ENCODE assay signal across 8 cellular contexts in the genomic region with DNA sequence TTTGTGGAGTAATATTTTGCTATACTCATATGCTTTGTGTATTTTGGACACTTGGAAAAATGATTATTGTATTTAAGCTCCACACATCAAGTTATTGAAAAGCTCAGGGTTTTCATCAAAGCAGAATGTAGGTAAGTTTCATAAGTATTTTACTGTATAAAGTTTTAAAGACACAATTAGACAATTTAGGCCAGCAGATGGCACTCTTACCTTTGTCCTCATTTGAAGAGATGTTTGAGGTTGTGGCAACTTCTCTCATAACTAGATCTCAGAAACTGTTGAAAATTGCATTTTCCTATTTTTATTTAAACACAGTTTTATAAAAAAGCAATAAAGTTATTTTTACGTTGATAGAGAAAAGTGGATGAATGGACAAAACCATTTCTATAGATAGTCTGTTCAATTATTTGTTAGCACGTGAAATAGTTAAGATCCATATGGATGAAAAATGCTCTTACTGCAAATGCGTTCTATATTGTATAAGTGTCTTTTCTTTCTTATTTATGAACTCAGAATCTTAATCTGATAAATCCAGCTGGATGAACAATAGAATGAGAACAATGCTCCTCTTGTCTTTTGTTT.
DNase-seq lines count a peak whose midpoint lies in the region; ATAC-seq and TF ChIP-seq lines count a peak whose summit lies in the region.

No MANE protein-coding gene starts in this region.

- H3K4me3 ChIP-seq in BE2C (ENCODE audit: low read depth, low read length), result no peak overlapping the region
- no peak overlapping the region for H3K4me3 ChIP-seq in GM12875 (ENCODE audit: low read depth, low read length)
- no peak overlapping the region for H3K4me3 ChIP-seq in sigmoid colon

- H3K9me3 Mint-ChIP-seq in activated CD8-positive, alpha-beta T cell treated with anti-CD3 and anti-CD28 coated beads for 36 hours, result peaks cover 5% of the 10 kb centered on the region

- H3K4me3 Mint-ChIP-seq in activated CD8-positive, alpha-beta T cell treated with anti-CD3 and anti-CD28 coated beads for 36 hours, result no peak overlapping the region

- H3K4me1 Mint-ChIP-seq in activated CD8-positive, alpha-beta T cell treated with anti-CD3 and anti-CD28 coated beads for 36 hours (ENCODE audit: low read depth), result no peaks in the 10 kb centered on the region

- WGBS in sigmoid colon, 2 donors, result 43 to 68% methylated on average over 3 of the region's 3 CpGs

- H3K36me3 Mint-ChIP-seq in activated CD8-positive, alpha-beta T cell treated with anti-CD3 and anti-CD28 coated beads for 36 hours (ENCODE audit: low read depth), result no peaks in the 10 kb centered on the region

- H3K9me3 ChIP-seq in BE2C (no peaks in the 10 kb centered on the region), sigmoid colon (no peaks in the 10 kb centered on the region)

- H3K27me3 Mint-ChIP-seq in activated CD8-positive, alpha-beta T cell treated with anti-CD3 and anti-CD28 coated beads for 36 hours, result no peaks in the 10 kb centered on the region

- TF ChIP-seq CTCF in BE2C (IDR thresholded peaks at IDR 0.05; ENCODE audit: low read depth, low read length), result peak; percentile 70
- TF ChIP-seq CTCF in GM12875 (IDR thresholded peaks at IDR 0.05; ENCODE audit: borderline replicate concordance, insufficient read depth, low read depth, low read length), result peak; percentile 30; the same call in 1 of the 2 replicates
- TF ChIP-seq CTCF in activated CD8-positive, alpha-beta T cell treated with anti-CD3 and anti-CD28 coated beads for 36 hours (IDR thresholded peaks at IDR 0.05), result peak; percentile 72
- TF ChIP-seq CTCF in sigmoid colon (IDR thresholded peaks at IDR 0.05), result peak; percentile 45 to 60 (median 53)

- TF ChIP-seq POLR2A in sigmoid colon (IDR thresholded peaks at IDR 0.05), result no peak

- POLR2A ChIA-PET in activated CD8-positive, alpha-beta T cell treated with anti-CD3 and anti-CD28 coated beads for 36 hours (lab: Charles Lee), result no interaction called here

- DNase-seq in BE2C (peak; percentile 52), NCI-H1694 (lab: John Stamatoyannopoulos, UW) (peak; percentile 86), Right ventricle myocardium superior (no peak), sigmoid colon (no peak)
- DNase-seq in activated CD8-positive, alpha-beta T cell treated with anti-CD3 and anti-CD28 coated beads for 36 hours, result peak; percentile 59

- H3K27me3 ChIP-seq in BE2C (no peaks in the 10 kb centered on the region), sigmoid colon (no peaks in the 10 kb centered on the region)

- H3K4me1 ChIP-seq in BE2C, result peaks cover 4% of the 10 kb centered on the region; the same call in 1 of the 2 replicates
- peaks cover 0 to 27% (median 21%) of the 10 kb centered on the region in 4 donors for H3K4me1 ChIP-seq in sigmoid colon

- H3K27ac ChIP-seq in sigmoid colon, result no peak overlapping the region

- no peak overlapping the region for H3K27ac Mint-ChIP-seq in activated CD8-positive, alpha-beta T cell treated with anti-CD3 and anti-CD28 coated beads for 36 hours

- no peak for ATAC-seq in activated CD8-positive, alpha-beta T cell treated with anti-CD3 and anti-CD28 coated beads for 36 hours
- ATAC-seq in Right ventricle myocardium superior (ENCODE audit: poor library complexity) (peak; percentile 77), GM19452 (IDR thresholded peaks at IDR 0.05; ENCODE audit: unreplicated experiment) (no peak), GM19035 (IDR thresholded peaks at IDR 0.05; ENCODE audit: unreplicated experiment) (no peak)

- H3K36me3 ChIP-seq in BE2C (no peaks in the 10 kb centered on the region), sigmoid colon (no peaks in the 10 kb centered on the region)

- CTCF ChIA-PET in activated CD8-positive, alpha-beta T cell treated with anti-CD3 and anti-CD28 coated beads for 36 hours (lab: Charles Lee), result interaction anchor here (0.6 to 1.6 kb wide), 15 partner anchors 8 to 637 kb away, joined by 3 to 10 read pairs (median 3); no protein-coding TSS in a partner anchor

- intact Hi-C loops in activated CD8-positive, alpha-beta T cell treated with anti-CD3 and anti-CD28 coated beads for 36 hours (cut with micrococcal nuclease), result no loop called here
- intact Hi-C loops in Right ventricle myocardium superior (cut with DNase I), result no loop called here
- intact Hi-C loops in sigmoid colon (cut with DNase I), result no loop called here

- no peak for TF ChIP-seq EP300 in sigmoid colon (IDR thresholded peaks at IDR 0.05)

Comparison
In these comparisons a context has a peak if more than half of its experiments do, and no peak if none do; other contexts are left out.
1. DNase-seq: peak in BE2C (single experiment), NCI-H1694 (single experiment) and activated CD8-positive, alpha-beta T cell treated with anti-CD3 and anti-CD28 coated beads for 36 hours (single experiment); none in Right ventricle myocardium superior (single experiment) and sigmoid colon (single experiment).
2. Peak in every context shown above with its lines, with median percentiles within 50 percentile points of each other: CTCF ChIP-seq.